ENCODE assay signal across 10 cellular contexts in the genomic region with DNA sequence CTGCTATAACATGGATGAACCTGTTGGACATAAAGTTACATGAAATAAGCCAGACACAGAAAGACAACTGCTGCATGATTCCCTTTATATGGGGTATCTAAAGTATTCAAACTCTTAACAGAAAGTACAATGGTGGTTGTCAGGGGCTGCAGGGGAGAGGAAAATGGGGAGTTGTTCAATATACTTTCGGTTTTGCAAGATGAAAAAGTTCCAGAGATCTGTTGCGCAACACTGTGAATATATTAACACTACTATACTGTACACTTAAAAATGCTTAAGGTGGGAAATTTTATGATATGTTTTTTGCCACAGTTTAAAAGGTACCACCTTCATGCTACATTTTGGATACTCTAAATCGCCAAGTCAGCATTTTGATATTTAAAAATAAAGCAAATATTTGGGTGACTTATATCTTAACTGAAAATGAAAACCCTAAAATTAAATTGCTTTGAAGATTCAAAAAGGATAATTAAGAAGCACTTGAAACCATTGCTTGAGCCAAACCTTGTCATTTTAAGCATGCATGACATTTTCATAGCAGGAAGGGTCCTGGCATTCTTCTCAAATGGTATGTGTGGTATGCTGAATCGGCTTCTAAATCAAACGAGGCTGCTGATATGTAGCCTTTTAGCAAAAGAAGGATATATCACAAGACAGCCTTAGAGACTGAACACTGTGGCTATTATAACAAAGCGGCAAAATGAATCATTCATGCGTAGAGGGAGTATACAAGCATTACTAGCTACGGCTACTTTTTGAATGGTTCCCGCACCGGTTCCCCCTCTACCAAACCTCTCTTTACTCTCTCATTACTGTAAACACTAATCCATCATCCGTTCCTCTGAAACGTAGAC.
DNase-seq lines count a peak whose midpoint lies in the region; TF ChIP-seq lines count a peak whose summit lies in the region.
"Had no signal": no experiment of that assay in that cellular context is flagged by ENCODE, and none has a peak within 500 bp of the region (broad histone marks: within the 10 kb centered on the region; RNA-seq: fewer than 3 reads in every experiment).

No MANE protein-coding gene starts in this region.

- no peaks in the 10 kb centered on the region for H3F3A ChIP-seq in neural progenitor cell (ENCODE audit: low read depth)

- H3K27me3 ChIP-seq in neural progenitor cell (no peaks in the 10 kb centered on the region), Karpas-422 (ENCODE audit: low read length) (no peaks in the 10 kb centered on the region)
- H3K27me3 ChIP-seq: body of pancreas had no signal

- no peak overlapping the region for H3K4me2 ChIP-seq in neural progenitor cell
- H3K4me2 ChIP-seq in Karpas-422 (ENCODE audit: low read depth, low read length, poor library complexity, severe bottlenecking) = no peak overlapping the region

- H3K27ac Mint-ChIP-seq in Calu3 (ENCODE audit: unreplicated experiment) (peak overlapping the region; percentile 86), neural progenitor cell (peak overlapping the region; percentile 67)

- H3K9ac ChIP-seq in neural progenitor cell (no peak overlapping the region), Karpas-422 (ENCODE audit: low read length) (no peak overlapping the region)

- peak overlapping the region; percentile 10 to 57 for H3K27ac ChIP-seq in coronary artery
- H3K27ac ChIP-seq in neural progenitor cell = peak overlapping the region; percentile 67
- no peak overlapping the region for H3K27ac ChIP-seq in Karpas-422 (ENCODE audit: low read length)
- H3K27ac ChIP-seq: body of pancreas had no signal

- peaks cover 78% of the 10 kb centered on the region for H3K4me1 Mint-ChIP-seq in Calu3 (ENCODE audit: low read depth, unreplicated experiment)
- H3K4me1 Mint-ChIP-seq in neural progenitor cell = peaks cover 30% of the 10 kb centered on the region

- no TSS peak for BruUV-seq in Calu3 (replicated peaks; lab: Mats Ljungman, UMichigan)

- H3K36me3 ChIP-seq in neural progenitor cell (no peaks in the 10 kb centered on the region), Karpas-422 (ENCODE audit: insufficient read depth, low read length) (no peaks in the 10 kb centered on the region)

- H3K9me3 ChIP-seq in neural progenitor cell (ENCODE audit: low read depth) (no peaks in the 10 kb centered on the region), Karpas-422 (ENCODE audit: low read length) (no peaks in the 10 kb centered on the region)
- H3K9me3 ChIP-seq: body of pancreas had no signal

- POLR2A ChIA-PET in HEK293T (lab: Yijun Ruan, JAX) = interaction anchor here (1.2 kb wide), 1 partner anchor 44 kb away, joined by 4 read pairs; no protein-coding TSS in a partner anchor

- H3K36me3 Mint-ChIP-seq in Calu3 (ENCODE audit: insufficient read depth, unreplicated experiment) (peaks cover 73% of the 10 kb centered on the region), neural progenitor cell (peaks cover 26% of the 10 kb centered on the region)

- H3K9me3 Mint-ChIP-seq in Calu3 (ENCODE audit: low read depth, unreplicated experiment) (no peaks in the 10 kb centered on the region), neural progenitor cell (peaks cover 7% of the 10 kb centered on the region)

- intact Hi-C loops in Calu3 (cut with micrococcal nuclease; ENCODE audit: unreplicated experiment) = loop anchor here (5.0 to 10.0 kb wide), 3 partner anchors 35 to 293 kb away; no protein-coding TSS in a partner anchor

- DNase-seq in Calu3 (peak; percentile 16), NOMO-1 treated with dmso at 0.1 percent for 144 hours (lab: John Stamatoyannopoulos, UW; ENCODE audit: unreplicated experiment) (peak; percentile 6), coronary artery (ENCODE audit: low spot score) (no peak), neural progenitor cell (ENCODE audit: low spot score) (peak; percentile 32), NCI-H748 treated with DMSO at 0.1 percent for 48 hours (lab: John Stamatoyannopoulos, UW) (no peak), HEK293T (ENCODE audit: extremely low spot score) (no peak), SW480 (ENCODE audit: low spot score) (no peak), Karpas-422 (no peak)
- DNase-seq: MM.1S had no signal

- H3K4me1 ChIP-seq in neural progenitor cell (peaks cover 10% of the 10 kb centered on the region), Karpas-422 (ENCODE audit: low read length) (no peaks in the 10 kb centered on the region)
- H3K4me1 ChIP-seq: body of pancreas had no signal

- H3K27me3 Mint-ChIP-seq in Calu3 (ENCODE audit: unreplicated experiment) = no peaks in the 10 kb centered on the region
- H3K27me3 Mint-ChIP-seq in neural progenitor cell (ENCODE audit: insufficient read depth, low read depth) = peaks cover 2% of the 10 kb centered on the region

- H3K9me2 ChIP-seq in Karpas-422 (replicated peaks; ENCODE audit: insufficient read depth, low read length) = no peaks in the 10 kb centered on the region

- peaks cover 2% of the 10 kb centered on the region for H4K20me1 ChIP-seq in neural progenitor cell (ENCODE audit: low read depth)
- H4K20me1 ChIP-seq in Karpas-422 (ENCODE audit: insufficient read depth, low read depth, low read length) = no peaks in the 10 kb centered on the region

- no peak overlapping the region for H2AFZ ChIP-seq in neural progenitor cell (replicated peaks)
- H2AFZ ChIP-seq in Karpas-422 (ENCODE audit: low read length) = no peak overlapping the region

- H3K4me3 ChIP-seq in coronary artery = peak overlapping the region; percentile 47
- no peak overlapping the region for H3K4me3 ChIP-seq in neural progenitor cell
- H3K4me3 ChIP-seq in Karpas-422 (ENCODE audit: low read length) = no peak overlapping the region
- H3K4me3 ChIP-seq: body of pancreas had no signal

- CTCF ChIA-PET in Calu3 (lab: Charles Lee) = interaction anchor here (1.0 kb wide), 1 partner anchor 16 kb away, joined by 4 read pairs; no protein-coding TSS in a partner anchor
- CTCF ChIA-PET in HEK293T (lab: Yijun Ruan, JAX) = interaction anchor here (0.6 kb wide), 1 partner anchor 419 kb away, joined by 3 read pairs; no protein-coding TSS in a partner anchor

- H3K4me3 Mint-ChIP-seq in Calu3 (ENCODE audit: low read depth, unreplicated experiment) (peak overlapping the region; percentile 67), neural progenitor cell (no peak overlapping the region)

- no peak for TF ChIP-seq CTCF in Calu3 (IDR thresholded peaks at IDR 0.05; ENCODE audit: unreplicated experiment)
- no peak for TF ChIP-seq CTCF in coronary artery (IDR thresholded peaks at IDR 0.05)
- no peak for TF ChIP-seq CTCF in neural progenitor cell (IDR thresholded peaks at IDR 0.05)

- peaks cover 95% of the 10 kb centered on the region for H3K79me2 ChIP-seq in neural progenitor cell (ENCODE audit: low read depth)
- no peaks in the 10 kb centered on the region for H3K79me2 ChIP-seq in Karpas-422 (ENCODE audit: low read length)

TF ChIP-seq in HEK293T, 16 proteins besides CTCF, POLR2A, EP300 and RAD21:
- TF ChIP-seq TARDBP (IDR thresholded peaks at IDR 0.05) (no peak), ZNF384 (IDR thresholded peaks at IDR 0.05) (no peak), BHLHE40 (IDR thresholded peaks at IDR 0.05; ENCODE audit: borderline replicate concordance) (no peak), LEF1 (IDR thresholded peaks at IDR 0.05; ENCODE audit: borderline replicate concordance) (no peak), SUZ12 (IDR thresholded peaks at IDR 0.05) (no peak), CTBP1 (IDR thresholded peaks at IDR 0.05; ENCODE audit: borderline replicate concordance) (no peak), SP1 (IDR thresholded peaks at IDR 0.05) (no peak), L3MBTL2 (conservative IDR thresholded peaks at IDR 0.05) (no peak), FOXA1 (IDR thresholded peaks at IDR 0.05) (no peak), NFRKB (IDR thresholded peaks at IDR 0.05) (no peak), FOXK2 (IDR thresholded peaks at IDR 0.05) (no peak), ARNT (IDR thresholded peaks at IDR 0.05) (no peak), ELF4 (IDR thresholded peaks at IDR 0.05) (no peak)
- TF ChIP-seq, protein P1, sequence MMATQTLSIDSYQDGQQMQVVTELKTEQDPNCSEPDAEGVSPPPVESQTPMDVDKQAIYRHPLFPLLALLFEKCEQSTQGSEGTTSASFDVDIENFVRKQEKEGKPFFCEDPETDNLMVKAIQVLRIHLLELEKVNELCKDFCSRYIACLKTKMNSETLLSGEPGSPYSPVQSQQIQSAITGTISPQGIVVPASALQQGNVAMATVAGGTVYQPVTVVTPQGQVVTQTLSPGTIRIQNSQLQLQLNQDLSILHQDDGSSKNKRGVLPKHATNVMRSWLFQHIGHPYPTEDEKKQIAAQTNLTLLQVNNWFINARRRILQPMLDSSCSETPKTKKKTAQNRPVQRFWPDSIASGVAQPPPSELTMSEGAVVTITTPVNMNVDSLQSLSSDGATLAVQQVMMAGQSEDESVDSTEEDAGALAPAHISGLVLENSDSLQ (IDR thresholded peaks at IDR 0.05) = no peak

Comparison
In these comparisons a context has a peak if more than half of its experiments do, and no peak if none do; other contexts are left out.
1. DNase-seq: peak in Calu3 (single experiment), NOMO-1 treated with dmso at 0.1 percent for 144 hours (single experiment) and neural progenitor cell (single experiment); none in coronary artery (single experiment), NCI-H748 treated with DMSO at 0.1 percent for 48 hours (single experiment), HEK293T (single experiment), SW480 (single experiment) and Karpas-422 (single experiment).